Comparison of ENCODE assay signal across 13 cellular contexts in genomic region chr22:29312218-29313125, GRCh38. TPM values are rescaled to one million over a fixed set of nuclear protein-coding genes. Genes with fewer than 3 reads are reported as not detected.
DNase-seq lines count a peak whose midpoint lies in the region; ATAC-seq and TF ChIP-seq lines count a peak whose summit lies in the region.
"Had no signal": no experiment of that assay in that cellular context is flagged by ENCODE, and none has a peak within 500 bp of the region (broad histone marks: within the 10 kb centered on the region; RNA-seq: fewer than 3 reads in every experiment).

No MANE protein-coding gene starts in this region.

- no peaks in the 10 kb centered on the region for H3K9me3 Mint-ChIP-seq in natural killer cell

- no peak overlapping the region for H3K4me3 Mint-ChIP-seq in natural killer cell
- H3K4me3 Mint-ChIP-seq: activated naive CD8-positive, alpha-beta T cell had no signal

- H3K4me1 Mint-ChIP-seq in natural killer cell, result peaks cover 9 to 20% of the 10 kb centered on the region in 2 donors

- peaks cover 36 to 42% of the 10 kb centered on the region in 2 donors for H3K27me3 Mint-ChIP-seq in natural killer cell (ENCODE audit: low read depth in 2 of 2)

- TF ChIP-seq POLR2A in breast epithelium (IDR thresholded peaks at IDR 0.05), result no peak

- ATAC-seq in heart right ventricle (no peak), Right ventricle myocardium inferior (no peak), aorta (ENCODE audit: low FRiP score) (no peak), HG02678 (IDR thresholded peaks at IDR 0.05; ENCODE audit: unreplicated experiment) (no peak), natural killer cell (no peak)
- ATAC-seq: HepG2 had no signal

- peaks cover 5 to 51% (median 27%) of the 10 kb centered on the region in 7 donors for H3K27me3 ChIP-seq in heart right ventricle
- peaks cover 2 to 18% of the 10 kb centered on the region in 2 donors for H3K27me3 ChIP-seq in breast epithelium
- H3K27me3 ChIP-seq in muscle layer of colon (ENCODE audit: control insufficient read depth in 1 of 2, insufficient read depth in 2 of 2, low read length in 2 of 2), result peaks cover 17 to 30% of the 10 kb centered on the region in 2 donors
- no peaks in the 10 kb centered on the region for H3K27me3 ChIP-seq in aorta (ENCODE audit: control insufficient read depth in 1 of 2, insufficient read depth in 2 of 2, low read length in 1 of 2)
- H3K27me3 ChIP-seq in WERI-Rb-1 (ENCODE audit: insufficient read depth, low read depth, severe bottlenecking), result peaks cover 8% of the 10 kb centered on the region

- no peaks in the 10 kb centered on the region for H3K36me3 Mint-ChIP-seq in natural killer cell
- H3K36me3 Mint-ChIP-seq: activated naive CD8-positive, alpha-beta T cell had no signal

- DNase-seq in heart right ventricle (no peak), Right ventricle myocardium inferior (ENCODE audit: missing footprints) (no peak), breast epithelium (ENCODE audit: low spot score in 2 of 2) (peak in 1 of 2 donors; percentile 47), aorta (peak; percentile 54 to 80), natural killer cell (no peak), WERI-Rb-1 (no peak)
- DNase-seq: DMS 273 treated with DMSO at 0.1 percent for 48 hours, NCI-H2029 treated with DMSO at 0.1 percent for 48 hours had no signal

- no peak overlapping the region for H3K9ac ChIP-seq in muscle layer of colon (ENCODE audit: low read length)

- H3K9me3 ChIP-seq in heart right ventricle (no peaks in the 10 kb centered on the region), breast epithelium (no peaks in the 10 kb centered on the region), muscle layer of colon (ENCODE audit: low read length) (no peaks in the 10 kb centered on the region), aorta (ENCODE audit: control insufficient read depth, low read length) (no peaks in the 10 kb centered on the region), WERI-Rb-1 (ENCODE audit: severe bottlenecking) (no peaks in the 10 kb centered on the region)

- TF ChIP-seq CTCF in heart right ventricle (IDR thresholded peaks at IDR 0.05) (no peak), breast epithelium (IDR thresholded peaks at IDR 0.05) (no peak), natural killer cell (IDR thresholded peaks at IDR 0.05) (no peak), WERI-Rb-1 (IDR thresholded peaks at IDR 0.05; ENCODE audit: low read depth, low read length) (no peak)

- intact Hi-C loops in heart right ventricle (cut with DNase I), result no loop called here
- intact Hi-C loops in Right ventricle myocardium inferior (cut with DNase I), result no loop called here
- intact Hi-C loops in breast epithelium (cut with DNase I; ENCODE audit: low total_unique reads), result loop anchor here (10.0 kb wide), 1 partner anchor 452 kb away; the partner anchor contains the start of genes UQCR10 and ZMAT5
- intact Hi-C loops in aorta (cut with DNase I), result loop anchor here in 1 of 2 donors (2.0 to 5.0 kb wide), 2 partner anchors 30 to 75 kb away; partner anchors contain the start of gene AP1B1
- intact Hi-C loops in natural killer cell (cut with micrococcal nuclease), result no loop called here

- peaks cover 0 to 12% (median 0%) of the 10 kb centered on the region in 9 donors for H3K36me3 ChIP-seq in heart right ventricle
- no peaks in the 10 kb centered on the region for H3K36me3 ChIP-seq in breast epithelium
- no peaks in the 10 kb centered on the region for H3K36me3 ChIP-seq in muscle layer of colon (ENCODE audit: insufficient read depth, low read length)
- no peaks in the 10 kb centered on the region for H3K36me3 ChIP-seq in aorta (ENCODE audit: control insufficient read depth in 1 of 2, insufficient read depth in 2 of 2, low read length in 1 of 2)
- H3K36me3 ChIP-seq in WERI-Rb-1, result peaks cover 17% of the 10 kb centered on the region

- H3K27ac ChIP-seq in heart right ventricle (peak overlapping the region in 7 of 10 donors; percentile 93 to 98 (median 95)), breast epithelium (peak overlapping the region; percentile 89 to 93), muscle layer of colon (ENCODE audit: low read depth, low read length) (peak overlapping the region; percentile 62), aorta (ENCODE audit: low read depth in 1 of 2, low read length in 2 of 2) (no peak overlapping the region), WERI-Rb-1 (no peak overlapping the region)
- H3K27ac ChIP-seq: epithelial cell of prostate had no signal

- H3K4me3 ChIP-seq in heart right ventricle, result no peak overlapping the region
- no peak overlapping the region for H3K4me3 ChIP-seq in breast epithelium
- peak overlapping the region in 1 of 2 donors; percentile 21 for H3K4me3 ChIP-seq in muscle layer of colon (ENCODE audit: low read depth in 1 of 2, low read length in 2 of 2)
- H3K4me3 ChIP-seq in aorta (ENCODE audit: low read length in 2 of 2), result no peak overlapping the region
- H3K4me3 ChIP-seq in WERI-Rb-1 (ENCODE audit: low read depth, low read length), result no peak overlapping the region

- peaks cover 52 to 82% (median 76%) of the 10 kb centered on the region in 9 donors for H3K4me1 ChIP-seq in heart right ventricle
- peaks cover 33 to 37% of the 10 kb centered on the region in 2 donors for H3K4me1 ChIP-seq in breast epithelium
- peaks cover 58% of the 10 kb centered on the region for H3K4me1 ChIP-seq in muscle layer of colon (ENCODE audit: insufficient read depth, low read length)
- H3K4me1 ChIP-seq in aorta (ENCODE audit: control insufficient read depth in 1 of 2, insufficient read depth in 2 of 2, low read length in 2 of 2), result no peaks in the 10 kb centered on the region

- 89 to 94% methylated on average over 25 of the region's 25 CpGs for WGBS in heart right ventricle, 2 donors
- 90 to 94% methylated on average over 17 to 25 of the region's 25 CpGs for WGBS in aorta, 2 donors

- no peak overlapping the region for H3K27ac Mint-ChIP-seq in natural killer cell
- H3K27ac Mint-ChIP-seq: activated naive CD8-positive, alpha-beta T cell had no signal

RNA-seq across cellular contexts. Expression of gene RASL10A, which starts 3.0 kb away (rescaled TPM):
- total RNA-seq in heart right ventricle, result 1 to 10 TPM in 8 of 10 donors, under 1 TPM in 2; 0.87 to 4.3 (median 1.6) TPM
- 1 to 10 TPM; 3.1 to 3.8 TPM for polyA plus RNA-seq in heart right ventricle
- total RNA-seq in Right ventricle myocardium inferior, result 1.1 TPM
- total RNA-seq in breast epithelium, result 1 to 10 TPM; 2.7 to 4.7 (median 4.3) TPM
- 1 to 10 TPM; 3.0 to 3.5 TPM for total RNA-seq in aorta
- polyA plus RNA-seq in aorta, result under 1 TPM in 1 of 2 donors, not detected in 1; 0.49 TPM
- under 1 TPM in 2 of 3 donors, not detected in 1; 0.20 to 0.28 TPM for total RNA-seq in natural killer cell

RNA-seq across cellular contexts. Expression of gene GAS2L1, which starts 6.0 kb away (rescaled TPM):
- total RNA-seq in heart right ventricle (10 to 100 TPM; 10.9 to 35.4 (median 13.6) TPM), Right ventricle myocardium inferior (24.3 TPM), breast epithelium (10 to 100 TPM; 12.2 to 19.3 (median 15.7) TPM), aorta (10 to 100 TPM; 21.0 to 22.3 TPM), natural killer cell (1 to 10 TPM in 2 of 3 donors, under 1 TPM in 1; 0.57 to 4.1 (median 2.8) TPM)
- polyA plus RNA-seq in heart right ventricle (10 to 100 TPM; 29.6 to 45.0 TPM), aorta (10 to 100 TPM; 11.4 to 21.5 TPM)

RNA-seq across cellular contexts. Expression of gene EWSR1, which starts 44.4 kb away (rescaled TPM):
- 100 to 1,000 TPM; 131 to 153 (median 139) TPM for total RNA-seq in heart right ventricle
- 100 to 1,000 TPM; 105 to 115 TPM for polyA plus RNA-seq in heart right ventricle
- 112 TPM for total RNA-seq in Right ventricle myocardium inferior
- 100 to 1,000 TPM; 165 to 224 (median 220) TPM for total RNA-seq in breast epithelium
- total RNA-seq in aorta, result 100 to 1,000 TPM; 176 to 184 TPM
- 100 to 1,000 TPM in 1 of 2 donors, 10 to 100 TPM in 1; 74.8 to 207 TPM for polyA plus RNA-seq in aorta
- total RNA-seq in natural killer cell, result 100 to 1,000 TPM; 366 to 387 (median 382) TPM

RNA-seq across cellular contexts. Expression of gene RHBDD3, which starts 44.7 kb away (rescaled TPM):
- total RNA-seq in heart right ventricle (10 to 100 TPM in 9 of 10 donors, 1 to 10 TPM in 1; 7.0 to 18.0 (median 12.2) TPM), Right ventricle myocardium inferior (11.6 TPM), breast epithelium (10 to 100 TPM; 16.2 to 31.8 (median 28.2) TPM), aorta (10 to 100 TPM in 1 of 2 donors, 1 to 10 TPM in 1; 9.0 to 17.4 TPM), natural killer cell (10 to 100 TPM; 16.6 to 20.9 (median 17.9) TPM)
- polyA plus RNA-seq in heart right ventricle (10 to 100 TPM; 17.3 to 25.8 TPM), aorta (10 to 100 TPM in 1 of 2 donors, 1 to 10 TPM in 1; 5.5 to 19.4 TPM)

Comparison
In these comparisons a context has a peak if more than half of its experiments do, and no peak if none do; other contexts are left out.
1. DNase-seq: peak in aorta (2 of 2); none in heart right ventricle (0 of 2), Right ventricle myocardium inferior (single experiment), natural killer cell (single experiment) and WERI-Rb-1 (single experiment).
2. H3K27ac ChIP-seq: peak in heart right ventricle (7 of 10), breast epithelium (2 of 2) and muscle layer of colon (single experiment); none in aorta (0 of 2) and WERI-Rb-1 (single experiment).